ENCODE assay signal across 25 cellular contexts in the genomic region with DNA sequence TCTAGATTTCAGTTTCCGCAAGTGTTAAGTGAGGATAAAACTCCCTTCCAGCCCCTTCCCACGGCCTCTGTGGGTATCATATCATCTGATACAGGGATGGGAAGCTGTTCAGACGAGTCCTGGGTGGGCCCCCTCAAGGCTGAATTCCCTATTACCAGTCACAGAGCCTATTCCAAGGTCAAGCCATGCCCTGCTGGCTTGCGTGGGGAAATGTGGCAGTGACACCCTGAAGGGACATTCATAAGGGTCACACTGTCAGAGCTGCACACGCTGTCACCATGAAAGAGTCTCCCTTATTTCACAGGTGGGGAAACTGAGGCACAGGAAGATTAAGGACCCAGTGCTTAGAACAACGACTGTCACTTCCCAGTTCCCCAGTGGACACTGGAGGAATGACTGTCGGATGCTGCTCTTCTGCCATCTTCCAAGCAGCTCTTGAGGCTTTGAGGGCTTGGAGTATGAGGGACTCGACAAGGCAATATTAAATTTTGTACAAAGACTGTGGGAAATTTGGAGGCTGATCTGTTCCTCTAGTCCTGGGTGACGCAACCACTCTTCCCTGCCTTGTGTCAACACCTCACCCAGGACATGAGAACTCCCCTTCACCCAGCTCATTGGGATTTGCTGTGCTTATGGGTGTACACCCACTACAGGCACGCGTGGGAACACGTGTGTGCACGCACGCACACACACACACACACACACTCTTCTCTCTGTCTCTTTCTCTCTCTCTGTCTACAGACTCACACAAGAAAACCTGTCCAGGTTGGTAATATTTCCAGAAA.
DNase-seq lines count a peak whose midpoint lies in the region; TF ChIP-seq lines count a peak whose summit lies in the region.
"Had no signal": no experiment of that assay in that cellular context is flagged by ENCODE, and none has a peak within 500 bp of the region (broad histone marks: within the 10 kb centered on the region; RNA-seq: fewer than 3 reads in every experiment).

No MANE protein-coding gene starts in this region.

- H3K27me3 ChIP-seq in endodermal cell (ENCODE audit: control insufficient read depth, insufficient read depth, low read length, poor library complexity, severe bottlenecking) (no peaks in the 10 kb centered on the region), esophagus squamous epithelium (no peaks in the 10 kb centered on the region)
- H3K27me3 ChIP-seq: gastrocnemius medialis, suprapubic skin had no signal

- no peak overlapping the region for H3K27ac ChIP-seq in endodermal cell (ENCODE audit: low read depth, low read length)
- H3K27ac ChIP-seq in esophagus squamous epithelium, result no peak overlapping the region
- H3K27ac ChIP-seq: 22Rv1, gastrocnemius medialis, suprapubic skin had no signal

- no peak overlapping the region for H3K4me3 ChIP-seq in endodermal cell (ENCODE audit: low read length)
- no peak overlapping the region for H3K4me3 ChIP-seq in esophagus squamous epithelium
- H3K4me3 ChIP-seq: gastrocnemius medialis, suprapubic skin had no signal

- H3K9me3 ChIP-seq in endodermal cell (ENCODE audit: control insufficient read depth, low read length), result no peaks in the 10 kb centered on the region
- H3K9me3 ChIP-seq in esophagus squamous epithelium, result peaks cover 0 to 1% (median under 1%) of the 10 kb centered on the region in 3 donors
- H3K9me3 ChIP-seq: gastrocnemius medialis, suprapubic skin had no signal

- H3K36me3 ChIP-seq in endodermal cell (ENCODE audit: control insufficient read depth, insufficient read depth, low read length) (no peaks in the 10 kb centered on the region), esophagus squamous epithelium (no peaks in the 10 kb centered on the region)
- H3K36me3 ChIP-seq: gastrocnemius medialis, suprapubic skin had no signal

- TF ChIP-seq POLR2A in esophagus squamous epithelium (IDR thresholded peaks at IDR 0.05), result no peak

- intact Hi-C loops in activated CD4-positive, alpha-beta memory T cell treated with anti-CD3 and anti-CD28 coated beads for 36 hours (cut with micrococcal nuclease), result loop anchor here (10.0 kb wide), 1 partner anchor 775 kb away; no protein-coding TSS in a partner anchor
- intact Hi-C loops in esophagus squamous epithelium (cut with DNase I), result no loop called here

- no peaks in the 10 kb centered on the region for H3K4me1 ChIP-seq in endodermal cell (ENCODE audit: control insufficient read depth, insufficient read depth, low read length)
- peaks cover 0 to 6% (median 4%) of the 10 kb centered on the region in 3 donors for H3K4me1 ChIP-seq in esophagus squamous epithelium
- H3K4me1 ChIP-seq: gastrocnemius medialis had no signal

- no peak overlapping the region for H3K9ac ChIP-seq in endodermal cell (ENCODE audit: extremely low read depth, low read length, poor library complexity, severe bottlenecking)

- CTCF ChIA-PET in activated CD4-positive, alpha-beta memory T cell treated with anti-CD3 and anti-CD28 coated beads for 36 hours (lab: Charles Lee), result interaction anchor here (0.6 kb wide), 1 partner anchor 35 kb away, joined by 3 read pairs; no protein-coding TSS in a partner anchor
- CTCF ChIA-PET in activated CD4-positive, alpha-beta memory T cell treated with anti-CD3 and anti-CD28 coated beads, Interleukin-2, amount 10 ng/mL, durations not matched to agents 7 days and 5 days (lab: Charles Lee), result no interaction called here

- DNase-seq in activated CD4-positive, alpha-beta memory T cell treated with anti-CD3 and anti-CD28 coated beads for 36 hours, result peak; percentile 1
- no peak for DNase-seq in activated CD4-positive, alpha-beta memory T cell treated with anti-CD3 and anti-CD28 coated beads, Interleukin-2, amount 10 ng/mL, durations not matched to agents 7 days and 5 days
- DNase-seq in endodermal cell (peak; percentile 19), type B pancreatic cell (ENCODE audit: extremely low spot score, unreplicated experiment) (peak; percentile 43), T1000 (lab: John Stamatoyannopoulos, UW) (no peak), A172 (ENCODE audit: low spot score) (no peak), esophagus squamous epithelium (lab: John Stamatoyannopoulos, UW) (no peak)
- DNase-seq: activated CD4-positive, alpha-beta T cell treated with anti-CD3 and anti-CD28 coated beads for 1 hour; activated CD8-positive, alpha-beta T cell treated with anti-CD3 and anti-CD28 coated beads for 36 hours; activated naive CD4-positive, alpha-beta T cell treated with anti-CD3 and anti-CD28 coated beads for 36 hours; C1 segment of cervical spinal cord; Caco-2; gastrocnemius medialis; KG1; mammary epithelial cell; NCI-H1105; NCI-H187; NCI-H510A; OCI-M1; posterior cingulate gyrus; stimulated activated naive B cell treated with anti-CD40 and anti-IgM and Interleukin-4, amounts not matched to agents 10 μg/mL and 1 μg/mL and 100 μg/mL, for 72 hours; T-helper 17 cell had no signal

- POLR2A ChIA-PET in activated CD4-positive, alpha-beta memory T cell treated with anti-CD3 and anti-CD28 coated beads for 36 hours (lab: Charles Lee), result no interaction called here
- POLR2A ChIA-PET in activated CD4-positive, alpha-beta memory T cell treated with anti-CD3 and anti-CD28 coated beads, Interleukin-2, amount 10 ng/mL, durations not matched to agents 7 days and 5 days (lab: Charles Lee), result no interaction called here

- WGBS in endodermal cell (ENCODE audit: insufficient coverage in 1 of 2, insufficient read length in 1 of 2), 2 experiments, result 94 to 98% methylated on average over 10 to 14 of the region's 14 CpGs
- WGBS in esophagus squamous epithelium, 2 donors, result 80 to 84% methylated on average over 11 of the region's 14 CpGs

- H3K4me1 Mint-ChIP-seq in activated CD4-positive, alpha-beta memory T cell treated with anti-CD3 and anti-CD28 coated beads for 36 hours (ENCODE audit: low read depth), result no peaks in the 10 kb centered on the region
- H3K4me1 Mint-ChIP-seq in activated CD4-positive, alpha-beta memory T cell treated with anti-CD3 and anti-CD28 coated beads, Interleukin-2, amount 10 ng/mL, durations not matched to agents 7 days and 5 days, result no peaks in the 10 kb centered on the region
- peaks cover 13% of the 10 kb centered on the region for H3K4me1 Mint-ChIP-seq in endodermal cell
- H3K4me1 Mint-ChIP-seq in nephron, result peaks cover 32% of the 10 kb centered on the region
- H3K4me1 Mint-ChIP-seq in type B pancreatic cell (ENCODE audit: unreplicated experiment), result peaks cover 44% of the 10 kb centered on the region
- H3K4me1 Mint-ChIP-seq: stimulated activated naive B cell treated with anti-CD40 and anti-IgM and Interleukin-4, amounts not matched to agents 10 μg/mL and 1 μg/mL and 100 μg/mL, for 72 hours; T-helper 17 cell had no signal

- peaks cover 2% of the 10 kb centered on the region for H3K27me3 Mint-ChIP-seq in activated CD4-positive, alpha-beta memory T cell treated with anti-CD3 and anti-CD28 coated beads for 36 hours
- peaks cover 8% of the 10 kb centered on the region for H3K27me3 Mint-ChIP-seq in activated CD4-positive, alpha-beta memory T cell treated with anti-CD3 and anti-CD28 coated beads, Interleukin-2, amount 10 ng/mL, durations not matched to agents 7 days and 5 days
- H3K27me3 Mint-ChIP-seq in endodermal cell (ENCODE audit: insufficient read depth), result no peaks in the 10 kb centered on the region
- peaks cover 16% of the 10 kb centered on the region for H3K27me3 Mint-ChIP-seq in nephron (ENCODE audit: low read depth)
- H3K27me3 Mint-ChIP-seq in type B pancreatic cell, result peaks cover 4% of the 10 kb centered on the region

- H3K27ac Mint-ChIP-seq in activated CD4-positive, alpha-beta memory T cell treated with anti-CD3 and anti-CD28 coated beads for 36 hours, result no peak overlapping the region
- no peak overlapping the region for H3K27ac Mint-ChIP-seq in activated CD4-positive, alpha-beta memory T cell treated with anti-CD3 and anti-CD28 coated beads, Interleukin-2, amount 10 ng/mL, durations not matched to agents 7 days and 5 days
- H3K27ac Mint-ChIP-seq in endodermal cell (no peak overlapping the region), nephron (peak overlapping the region in 2 of 3 experiments; percentile 14 to 55), type B pancreatic cell (no peak overlapping the region)
- H3K27ac Mint-ChIP-seq: activated CD8-positive, alpha-beta T cell treated with anti-CD3 and anti-CD28 coated beads for 36 hours; activated naive CD4-positive, alpha-beta T cell treated with anti-CD3 and anti-CD28 coated beads for 36 hours; T-helper 17 cell had no signal

- TF ChIP-seq CTCF in endodermal cell (conservative IDR thresholded peaks at IDR 0.05) (peak; percentile 51), nephron (IDR thresholded peaks at IDR 0.05; ENCODE audit: unreplicated experiment in 3 of 3) (no peak), type B pancreatic cell (conservative IDR thresholded peaks at IDR 0.05) (no peak), esophagus squamous epithelium (IDR thresholded peaks at IDR 0.05) (no peak)

- no peak overlapping the region for H3K4me3 Mint-ChIP-seq in activated CD4-positive, alpha-beta memory T cell treated with anti-CD3 and anti-CD28 coated beads for 36 hours
- H3K4me3 Mint-ChIP-seq in activated CD4-positive, alpha-beta memory T cell treated with anti-CD3 and anti-CD28 coated beads, Interleukin-2, amount 10 ng/mL, durations not matched to agents 7 days and 5 days, result no peak overlapping the region
- no peak overlapping the region for H3K4me3 Mint-ChIP-seq in endodermal cell
- no peak overlapping the region for H3K4me3 Mint-ChIP-seq in nephron
- H3K4me3 Mint-ChIP-seq in type B pancreatic cell, result no peak overlapping the region
- H3K4me3 Mint-ChIP-seq: activated CD8-positive, alpha-beta T cell treated with anti-CD3 and anti-CD28 coated beads for 36 hours; activated naive CD4-positive, alpha-beta T cell treated with anti-CD3 and anti-CD28 coated beads for 36 hours; stimulated activated naive B cell treated with anti-CD40 and anti-IgM and Interleukin-4, amounts not matched to agents 10 μg/mL and 1 μg/mL and 100 μg/mL, for 72 hours; T-helper 17 cell had no signal

- no peaks in the 10 kb centered on the region for H3K9me3 Mint-ChIP-seq in activated CD4-positive, alpha-beta memory T cell treated with anti-CD3 and anti-CD28 coated beads for 36 hours
- no peaks in the 10 kb centered on the region for H3K9me3 Mint-ChIP-seq in activated CD4-positive, alpha-beta memory T cell treated with anti-CD3 and anti-CD28 coated beads, Interleukin-2, amount 10 ng/mL, durations not matched to agents 7 days and 5 days
- H3K9me3 Mint-ChIP-seq in endodermal cell, result peaks cover 7% of the 10 kb centered on the region
- peaks cover 3% of the 10 kb centered on the region for H3K9me3 Mint-ChIP-seq in nephron
- peaks cover 10% of the 10 kb centered on the region for H3K9me3 Mint-ChIP-seq in type B pancreatic cell
- H3K9me3 Mint-ChIP-seq: activated CD8-positive, alpha-beta T cell treated with anti-CD3 and anti-CD28 coated beads for 36 hours; activated naive CD4-positive, alpha-beta T cell treated with anti-CD3 and anti-CD28 coated beads for 36 hours had no signal

- H3K36me3 Mint-ChIP-seq in activated CD4-positive, alpha-beta memory T cell treated with anti-CD3 and anti-CD28 coated beads for 36 hours, result no peaks in the 10 kb centered on the region
- no peaks in the 10 kb centered on the region for H3K36me3 Mint-ChIP-seq in activated CD4-positive, alpha-beta memory T cell treated with anti-CD3 and anti-CD28 coated beads, Interleukin-2, amount 10 ng/mL, durations not matched to agents 7 days and 5 days (ENCODE audit: low read depth)
- H3K36me3 Mint-ChIP-seq in endodermal cell (ENCODE audit: low read depth) (no peaks in the 10 kb centered on the region), nephron (ENCODE audit: low read depth) (no peaks in the 10 kb centered on the region), type B pancreatic cell (no peaks in the 10 kb centered on the region)
- H3K36me3 Mint-ChIP-seq: stimulated activated naive B cell treated with anti-CD40 and anti-IgM and Interleukin-4, amounts not matched to agents 10 μg/mL and 1 μg/mL and 100 μg/mL, for 72 hours had no signal

Comparison
In these comparisons a context has a peak if more than half of its experiments do, and no peak if none do; other contexts are left out.
1. DNase-seq: peak in activated CD4-positive, alpha-beta memory T cell treated with anti-CD3 and anti-CD28 coated beads for 36 hours (single experiment), endodermal cell (single experiment) and type B pancreatic cell (single experiment); none in activated CD4-positive, alpha-beta memory T cell treated with anti-CD3 and anti-CD28 coated beads, Interleukin-2, amount 10 ng/mL, durations not matched to agents 7 days and 5 days (single experiment), T1000 (single experiment), A172 (single experiment) and esophagus squamous epithelium (single experiment).
2. H3K27ac Mint-ChIP-seq: peak in nephron (2 of 3); none in activated CD4-positive, alpha-beta memory T cell treated with anti-CD3 and anti-CD28 coated beads for 36 hours (single experiment), activated CD4-positive, alpha-beta memory T cell treated with anti-CD3 and anti-CD28 coated beads, Interleukin-2, amount 10 ng/mL, durations not matched to agents 7 days and 5 days (single experiment), endodermal cell (single experiment) and type B pancreatic cell (single experiment).